Comparison of ENCODE assay signal across 8 cellular contexts in genomic region chr11:47186937-47187681, GRCh38. TPM values are rescaled to one million over a fixed set of nuclear protein-coding genes. Genes with fewer than 3 reads are reported as not detected.
A peak's percentile ranks its signal among the peaks of the same experiment; 100 is the strongest.
DNase-seq lines count a peak whose midpoint lies in the region; ATAC-seq, FAIRE-seq and TF ChIP-seq lines count a peak whose summit lies in the region.

No MANE protein-coding gene starts in this region.

- peak overlapping the region; percentile 92 for H3K4me3 Mint-ChIP-seq in Caco-2 (ENCODE audit: unreplicated experiment)
- H3K4me3 Mint-ChIP-seq in activated CD4-positive, alpha-beta T cell treated with anti-CD3 and anti-CD28 coated beads for 36 hours = peak overlapping the region; percentile 63

- no peaks in the 10 kb centered on the region; the same call in none of the 2 replicates for H3K36me3 ChIP-seq in Caco-2 (ENCODE audit: control insufficient read depth, insufficient read depth, low read length)
- no peaks in the 10 kb centered on the region for H3K36me3 ChIP-seq in ectodermal cell (ENCODE audit: control insufficient read depth, insufficient read depth, low read length)

- CTCF ChIA-PET in Caco-2 (lab: Charles Lee) = interaction anchor here (0.6 to 4.5 kb wide), 10 partner anchors 8 to 186 kb away, joined by 3 to 31 read pairs (median 6); partner anchors contain the start of genes ACP2, DDB2 and NR1H3
- CTCF ChIA-PET in activated CD4-positive, alpha-beta T cell treated with anti-CD3 and anti-CD28 coated beads for 36 hours (lab: Charles Lee) = interaction anchor here (0.5 to 2.9 kb wide), 10 partner anchors 9 to 313 kb away, joined by 3 to 19 read pairs (median 3); partner anchors contain the start of genes ARFGAP2 and DDB2

- peak overlapping the region; percentile 91 for H3K27ac Mint-ChIP-seq in Caco-2 (ENCODE audit: unreplicated experiment)
- H3K27ac Mint-ChIP-seq in activated CD4-positive, alpha-beta T cell treated with anti-CD3 and anti-CD28 coated beads for 36 hours = no peak overlapping the region

- H3K36me3 Mint-ChIP-seq in Caco-2 (ENCODE audit: insufficient read depth, unreplicated experiment) = peaks cover 27% of the 10 kb centered on the region
- no peaks in the 10 kb centered on the region for H3K36me3 Mint-ChIP-seq in activated CD4-positive, alpha-beta T cell treated with anti-CD3 and anti-CD28 coated beads for 36 hours (ENCODE audit: low read depth)

- H3K4me3 ChIP-seq in Caco-2 (ENCODE audit: low read depth, low read length) = peak overlapping the region; percentile 74
- peak overlapping the region; percentile 50 for H3K4me3 ChIP-seq in ectodermal cell (ENCODE audit: insufficient read depth, low read depth, low read length)
- H3K4me3 ChIP-seq in lower leg skin (ENCODE audit: low read depth, poor library complexity, severe bottlenecking) = peak overlapping the region; percentile 33

- FAIRE-seq in GM19239 (lab: Jason Lieb, UNC) = no peak

- H3K9me3 Mint-ChIP-seq in Caco-2 (ENCODE audit: unreplicated experiment) = no peaks in the 10 kb centered on the region
- H3K9me3 Mint-ChIP-seq in activated CD4-positive, alpha-beta T cell treated with anti-CD3 and anti-CD28 coated beads for 36 hours (ENCODE audit: low read depth) = no peaks in the 10 kb centered on the region

- intact Hi-C loops in Caco-2 (cut with micrococcal nuclease; ENCODE audit: unreplicated experiment) = loop anchor here (1.0 kb wide), 1 partner anchor 70 kb away; the partner anchor contains the start of gene NR1H3
- intact Hi-C loops in activated CD4-positive, alpha-beta T cell treated with anti-CD3 and anti-CD28 coated beads for 36 hours (cut with DNase I, micrococcal nuclease) = loop anchor here (1.0 to 2.0 kb wide), 3 partner anchors 10 to 62 kb away; partner anchors contain the start of genes ACP2 (in 1 of the 2) and DDB2 (in 1 of the 2)
- intact Hi-C loops in lower leg skin (cut with DNase I; ENCODE audit: low total_unique reads) = loop anchor here (10.0 kb wide), 1 partner anchor 168 kb away; the partner anchor contains the start of gene MYBPC3

- peak in 1 of 2 experiments; percentile 31 for TF ChIP-seq CTCF in Caco-2 (IDR thresholded peaks at IDR 0.05; ENCODE audit: insufficient read depth in 1 of 2, low read depth in 1 of 2, low read length in 1 of 2, severe bottlenecking in 1 of 2, unreplicated experiment in 1 of 2)
- TF ChIP-seq CTCF in lower leg skin (IDR thresholded peaks at IDR 0.05) = no peak

- BruUV-seq in Caco-2 (replicated peaks; lab: Mats Ljungman, UMichigan) = TSS peak; percentile 74

- POLR2A ChIA-PET in Caco-2 (lab: Charles Lee) = interaction anchor here (0.7 to 2.4 kb wide), 14 partner anchors 10 to 528 kb away, joined by 3 to 52 read pairs (median 4); partner anchors contain the start of genes ACP2, AGBL2, DDB2 and NR1H3
- POLR2A ChIA-PET in activated CD4-positive, alpha-beta T cell treated with anti-CD3 and anti-CD28 coated beads for 36 hours (lab: Charles Lee) = interaction anchor here (0.5 to 1.1 kb wide), 6 partner anchors 9 to 30 kb away, joined by 3 to 5 read pairs (median 4); partner anchors contain the start of gene DDB2

- peaks cover 18% of the 10 kb centered on the region for H3K4me1 Mint-ChIP-seq in Caco-2 (ENCODE audit: low read depth, unreplicated experiment)
- peaks cover 7% of the 10 kb centered on the region for H3K4me1 Mint-ChIP-seq in activated CD4-positive, alpha-beta T cell treated with anti-CD3 and anti-CD28 coated beads for 36 hours

- no peaks in the 10 kb centered on the region for H3K27me3 Mint-ChIP-seq in Caco-2 (ENCODE audit: insufficient read depth, unreplicated experiment)
- peaks cover 19% of the 10 kb centered on the region for H3K27me3 Mint-ChIP-seq in activated CD4-positive, alpha-beta T cell treated with anti-CD3 and anti-CD28 coated beads for 36 hours

- H3K27me3 ChIP-seq in Caco-2 (replicated peaks; ENCODE audit: control insufficient read depth, insufficient read depth, low read length) (no peaks in the 10 kb centered on the region), ectodermal cell (ENCODE audit: control insufficient read depth, insufficient read depth, low read length, poor library complexity, severe bottlenecking) (peaks cover 50% of the 10 kb centered on the region)

- WGBS in ectodermal cell, 2 experiments = 1% methylated on average over 52 of the region's 53 CpGs
- 1 to 2% methylated on average over 38 to 41 of the region's 53 CpGs for WGBS in lower leg skin, 2 donors

- H3K4me1 ChIP-seq in Caco-2 (peaks cover 44% of the 10 kb centered on the region), ectodermal cell (ENCODE audit: control insufficient read depth, insufficient read depth, low read length) (peaks cover 24% of the 10 kb centered on the region)

- H3K27ac ChIP-seq in ectodermal cell (ENCODE audit: insufficient read depth, low read depth, low read length, poor library complexity, severe bottlenecking) = no peak overlapping the region

- peak; percentile 28 for ATAC-seq in HG03354 (IDR thresholded peaks at IDR 0.05; ENCODE audit: poor library complexity, severe bottlenecking, unreplicated experiment)
- ATAC-seq in activated CD4-positive, alpha-beta T cell treated with anti-CD3 and anti-CD28 coated beads for 36 hours = peak; percentile 74

- no peak for TF ChIP-seq POLR2A in lower leg skin (IDR thresholded peaks at IDR 0.05)

- H3K9me3 ChIP-seq in Caco-2 = no peaks in the 10 kb centered on the region
- no peaks in the 10 kb centered on the region for H3K9me3 ChIP-seq in ectodermal cell (ENCODE audit: control insufficient read depth, low read length)

- DNase-seq in Caco-2 (peak; percentile 78 to 81), lower leg skin (ENCODE audit: low spot score in 2 of 2) (peak in 1 of 2 donors; percentile 43), LoVo (ENCODE audit: low spot score) (no peak), GM19239 (ENCODE audit: insufficient read length, low spot score) (no peak)
- DNase-seq in activated CD4-positive, alpha-beta T cell treated with anti-CD3 and anti-CD28 coated beads for 36 hours = peak; percentile 68
- DNase-seq in stimulated activated CD4-positive, alpha-beta T cell treated with anti-CD3 and anti-CD28 coated beads, TNF-alpha, amount 100 ng/mL, for 48 hours (ENCODE audit: low read depth in 3 of 3) = peak in 2 of 3 donors; percentile 25 to 45

RNA-seq across cellular contexts. Expression of gene PACSIN3, which starts 0.9 kb away (rescaled TPM):
- total RNA-seq in Caco-2 (2022) = 72.8 and 76.7 TPM in 2 replicates
- 1 to 10 TPM; 4.1 to 5.9 TPM for total RNA-seq in activated CD4-positive, alpha-beta T cell treated with anti-CD3 and anti-CD28 coated beads for 36 hours
- polyA plus RNA-seq in ectodermal cell (2013, experiment 1 of 4) = 10.0 TPM
- 12.5 TPM for polyA plus RNA-seq in ectodermal cell (2013, experiment 2 of 4)
- polyA plus RNA-seq in ectodermal cell (2013, experiment 3 of 4) = 11.6 TPM
- polyA plus RNA-seq in ectodermal cell (2013, experiment 4 of 4) = 15.0 TPM
- total RNA-seq in lower leg skin = 10 to 100 TPM; 47.7 to 73.5 (median 58.4) TPM

RNA-seq across cellular contexts. Expression of gene ARFGAP2, which starts 10.4 kb away (rescaled TPM):
- total RNA-seq in Caco-2 (2022) (99.9 and 100.0 TPM in 2 replicates), lower leg skin (100 to 1,000 TPM; 105 to 239 (median 157) TPM)
- 10 to 100 TPM; 74.9 to 76.5 TPM for total RNA-seq in activated CD4-positive, alpha-beta T cell treated with anti-CD3 and anti-CD28 coated beads for 36 hours
- polyA plus RNA-seq in ectodermal cell (2013, experiment 1 of 4) = 64.1 TPM
- polyA plus RNA-seq in ectodermal cell (2013, experiment 2 of 4) = 72.2 TPM
- 43.3 TPM for polyA plus RNA-seq in ectodermal cell (2013, experiment 3 of 4)
- 51.4 TPM for polyA plus RNA-seq in ectodermal cell (2013, experiment 4 of 4)

RNA-seq across cellular contexts. Expression of gene DDB2, which starts 27.7 kb away (rescaled TPM):
- 42.2 and 43.7 TPM in 2 replicates for total RNA-seq in Caco-2 (2022)
- 100 to 1,000 TPM; 159 to 178 TPM for total RNA-seq in activated CD4-positive, alpha-beta T cell treated with anti-CD3 and anti-CD28 coated beads for 36 hours
- polyA plus RNA-seq in ectodermal cell (2013, experiment 1 of 4) = 64.8 TPM
- 54.7 TPM for polyA plus RNA-seq in ectodermal cell (2013, experiment 2 of 4)
- 53.0 TPM for polyA plus RNA-seq in ectodermal cell (2013, experiment 3 of 4)
- 50.7 TPM for polyA plus RNA-seq in ectodermal cell (2013, experiment 4 of 4)
- total RNA-seq in lower leg skin = 10 to 100 TPM; 53.2 to 85.7 (median 66.0) TPM

Comparison
In these comparisons a context has a peak if more than half of its experiments do, and no peak if none do; other contexts are left out.
1. DNase-seq: peak in Caco-2 (2 of 2), activated CD4-positive, alpha-beta T cell treated with anti-CD3 and anti-CD28 coated beads for 36 hours (single experiment) and stimulated activated CD4-positive, alpha-beta T cell treated with anti-CD3 and anti-CD28 coated beads, TNF-alpha, amount 100 ng/mL, for 48 hours (2 of 3); none in LoVo (single experiment) and GM19239 (single experiment).
2. RNA of gene PACSIN3, which starts 0.9 kb away (total RNA-seq): 72.8 to 76.7 TPM in Caco-2 and 47.7 to 73.5 TPM in lower leg skin; 4.1 to 5.9 TPM in activated CD4-positive, alpha-beta T cell treated with anti-CD3 and anti-CD28 coated beads for 36 hours; every median in the first group is over 4 times any median in the second.
3. Peak in every context shown above with its lines, with median percentiles within 50 percentile points of each other: H3K4me3 ChIP-seq.